Comparison of ENCODE assay signal across 21 cellular contexts in the genomic region with DNA sequence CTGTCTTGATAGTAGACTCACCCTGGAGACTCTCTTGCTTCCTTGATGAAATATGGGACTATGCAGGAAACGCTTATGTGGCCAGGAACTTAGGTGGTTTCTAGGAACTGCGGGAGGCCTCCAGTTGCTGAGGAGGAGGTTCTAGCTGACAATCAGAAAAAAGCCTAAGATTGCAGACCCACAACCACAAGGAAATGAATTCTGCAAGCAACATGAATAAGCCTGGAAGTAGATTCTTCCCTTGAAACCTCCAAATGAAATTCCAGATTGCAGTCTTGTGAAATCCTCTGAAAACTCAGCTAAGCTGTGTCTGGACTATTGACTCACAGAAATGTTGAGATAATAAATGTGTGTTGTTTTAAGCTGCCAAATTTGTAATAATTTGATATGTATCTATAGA.
DNase-seq lines count a peak whose midpoint lies in the region; ATAC-seq, FAIRE-seq and TF ChIP-seq lines count a peak whose summit lies in the region.
"Had no signal": no experiment of that assay in that cellular context is flagged by ENCODE, and none has a peak within 500 bp of the region (broad histone marks: within the 10 kb centered on the region; RNA-seq: fewer than 3 reads in every experiment).

No MANE protein-coding gene starts in this region.

- WGBS in gastroesophageal sphincter (ENCODE audit: low coverage in 1 of 2), 2 donors = 81% methylated on average over 2 of the region's 2 CpGs; no CpG with 5 or more reads in 1 of the 2 donors

- no peaks in the 10 kb centered on the region for H3K27me3 Mint-ChIP-seq in astrocyte (ENCODE audit: low read depth, unreplicated experiment)
- H3K27me3 Mint-ChIP-seq: activated B cell treated with CpG ODN at 0.5 μM for 24 hours; activated CD4-positive, alpha-beta memory T cell treated with anti-CD3 and anti-CD28 coated beads, Interleukin-2, amount 10 ng/mL, durations not matched to agents 7 days and 5 days; B cell; dendritic cell treated with granulocyte-macrophage colony-stimulating factor and Interleukin-4, amounts not matched to agents 40 ng/mL and 50 ng/mL, for 4 days; stimulated activated memory B cell treated with anti-CD40 and anti-IgM and Interleukin-4, amounts not matched to agents 10 μg/mL and 1 μg/mL and 100 μg/mL, for 72 hours; T-helper 17 cell had no signal

- TF ChIP-seq POLR2A in gastroesophageal sphincter (IDR thresholded peaks at IDR 0.05) = no peak

- H3K4me3 ChIP-seq in astrocyte (ENCODE audit: insufficient read depth, low read depth, low read length) (no peak overlapping the region), fibroblast of pulmonary artery (replicated peaks; ENCODE audit: low read depth, low read length) (no peak overlapping the region), gastroesophageal sphincter (no peak overlapping the region)
- H3K4me3 ChIP-seq: PC-9 had no signal

- TF ChIP-seq EP300 in gastroesophageal sphincter (IDR thresholded peaks at IDR 0.05) = no peak

- DNase-seq in H4 (ENCODE audit: low spot score) (peak; percentile 9), astrocyte (ENCODE audit: low read depth) (peak; percentile 91), fibroblast of pulmonary artery (ENCODE audit: low read depth) (peak; percentile 65), stromal cell of bone marrow (ENCODE audit: low read depth) (peak; percentile 56), NCI-H187 (lab: John Stamatoyannopoulos, UW) (no peak), midbrain (lab: John Stamatoyannopoulos, UW) (no peak)
- DNase-seq: activated B cell treated with CpG ODN at 0.5 μM for 24 hours; activated CD4-positive, alpha-beta memory T cell treated with anti-CD3 and anti-CD28 coated beads, Interleukin-2, amount 10 ng/mL, durations not matched to agents 7 days and 5 days; activated naive CD4-positive, alpha-beta T cell treated with Interleukin-2 at 50 U/mL for 16 hours; activated T-cell treated with anti-CD3 and anti-CD28 coated beads, Interleukin-2, amount 50 U/mL, for 1 hour; aorta; GOT3; NCI-H1417 treated with DMSO at 0.1 percent for 48 hours; occipital lobe; PC-9; T-helper 17 cell had no signal

- no peak for FAIRE-seq in astrocyte (lab: Jason Lieb, UNC)
- FAIRE-seq: endothelial cell of umbilical vein had no signal

- H3K27me3 ChIP-seq in astrocyte (ENCODE audit: insufficient read depth, low read length) = no peaks in the 10 kb centered on the region
- H3K27me3 ChIP-seq in gastroesophageal sphincter = no peaks in the 10 kb centered on the region

- no peak overlapping the region for H3K9ac ChIP-seq in astrocyte (ENCODE audit: low read length)

- H3K9me3 Mint-ChIP-seq in astrocyte (ENCODE audit: unreplicated experiment) = no peaks in the 10 kb centered on the region
- H3K9me3 Mint-ChIP-seq: activated B cell treated with CpG ODN at 0.5 μM for 24 hours; activated CD4-positive, alpha-beta memory T cell treated with anti-CD3 and anti-CD28 coated beads, Interleukin-2, amount 10 ng/mL, durations not matched to agents 7 days and 5 days; dendritic cell treated with granulocyte-macrophage colony-stimulating factor and Interleukin-4, amounts not matched to agents 40 ng/mL and 50 ng/mL, for 4 days; stimulated activated memory B cell treated with anti-CD40 and anti-IgM and Interleukin-4, amounts not matched to agents 10 μg/mL and 1 μg/mL and 100 μg/mL, for 72 hours had no signal

- H3K9me3 ChIP-seq in astrocyte (ENCODE audit: insufficient read depth, low read depth, low read length) (no peaks in the 10 kb centered on the region), gastroesophageal sphincter (no peaks in the 10 kb centered on the region)

- no peaks in the 10 kb centered on the region for H3K79me2 ChIP-seq in astrocyte (ENCODE audit: insufficient read depth, low read length)

- no peak overlapping the region for H3K4me3 Mint-ChIP-seq in astrocyte (ENCODE audit: unreplicated experiment)
- H3K4me3 Mint-ChIP-seq: activated B cell treated with CpG ODN at 0.5 μM for 24 hours; activated CD4-positive, alpha-beta memory T cell treated with anti-CD3 and anti-CD28 coated beads, Interleukin-2, amount 10 ng/mL, durations not matched to agents 7 days and 5 days; B cell; dendritic cell treated with granulocyte-macrophage colony-stimulating factor and Interleukin-4, amounts not matched to agents 40 ng/mL and 50 ng/mL, for 4 days; stimulated activated memory B cell treated with anti-CD40 and anti-IgM and Interleukin-4, amounts not matched to agents 10 μg/mL and 1 μg/mL and 100 μg/mL, for 72 hours; T-helper 17 cell had no signal

- H3K27ac ChIP-seq in astrocyte (ENCODE audit: low read depth, low read length) (no peak overlapping the region), gastroesophageal sphincter (no peak overlapping the region)
- H3K27ac ChIP-seq: PC-9 had no signal

- H2AFZ ChIP-seq in astrocyte (ENCODE audit: low read depth, low read length) = no peak overlapping the region
- H2AFZ ChIP-seq: PC-9 had no signal

- H3K4me1 Mint-ChIP-seq in astrocyte (ENCODE audit: low read depth, unreplicated experiment) = peaks cover 30% of the 10 kb centered on the region
- H3K4me1 Mint-ChIP-seq: activated B cell treated with CpG ODN at 0.5 μM for 24 hours; activated CD4-positive, alpha-beta memory T cell treated with anti-CD3 and anti-CD28 coated beads, Interleukin-2, amount 10 ng/mL, durations not matched to agents 7 days and 5 days; B cell; stimulated activated memory B cell treated with anti-CD40 and anti-IgM and Interleukin-4, amounts not matched to agents 10 μg/mL and 1 μg/mL and 100 μg/mL, for 72 hours; T-helper 17 cell had no signal

- ATAC-seq in gastroesophageal sphincter = no peak
- ATAC-seq: stimulated activated memory B cell treated with anti-CD40 and anti-IgM and Interleukin-4, amounts not matched to agents 10 μg/mL and 1 μg/mL and 100 μg/mL, for 72 hours; T-helper 17 cell had no signal

- no peaks in the 10 kb centered on the region for H4K20me1 ChIP-seq in astrocyte (ENCODE audit: insufficient read depth, low read length)

- H3K36me3 Mint-ChIP-seq in astrocyte (ENCODE audit: low read depth, unreplicated experiment) = no peaks in the 10 kb centered on the region
- H3K36me3 Mint-ChIP-seq: stimulated activated memory B cell treated with anti-CD40 and anti-IgM and Interleukin-4, amounts not matched to agents 10 μg/mL and 1 μg/mL and 100 μg/mL, for 72 hours had no signal

- H3K36me3 ChIP-seq in astrocyte (ENCODE audit: insufficient read depth, low read length) (no peaks in the 10 kb centered on the region), gastroesophageal sphincter (no peaks in the 10 kb centered on the region)

- H3K4me1 ChIP-seq in astrocyte (ENCODE audit: insufficient read depth, low read length) (peaks cover 4% of the 10 kb centered on the region), gastroesophageal sphincter (no peaks in the 10 kb centered on the region)

- TF ChIP-seq CTCF in astrocyte (IDR thresholded peaks at IDR 0.05; ENCODE audit: insufficient read depth, low read depth, low read length) (no peak), fibroblast of pulmonary artery (IDR thresholded peaks at IDR 0.05; ENCODE audit: low read length, missing control alignments) (no peak), gastroesophageal sphincter (IDR thresholded peaks at IDR 0.05) (no peak)

- H3K27ac Mint-ChIP-seq in astrocyte (ENCODE audit: unreplicated experiment) = peak overlapping the region; percentile 64
- H3K27ac Mint-ChIP-seq: activated B cell treated with CpG ODN at 0.5 μM for 24 hours; activated CD4-positive, alpha-beta memory T cell treated with anti-CD3 and anti-CD28 coated beads, Interleukin-2, amount 10 ng/mL, durations not matched to agents 7 days and 5 days; B cell; dendritic cell treated with granulocyte-macrophage colony-stimulating factor and Interleukin-4, amounts not matched to agents 40 ng/mL and 50 ng/mL, for 4 days; stimulated activated memory B cell treated with anti-CD40 and anti-IgM and Interleukin-4, amounts not matched to agents 10 μg/mL and 1 μg/mL and 100 μg/mL, for 72 hours; T-helper 17 cell had no signal

- no peak overlapping the region for H3K4me2 ChIP-seq in astrocyte (ENCODE audit: low read length)
- H3K4me2 ChIP-seq: PC-9 had no signal

Comparison
In these comparisons a context has a peak if more than half of its experiments do, and no peak if none do; other contexts are left out.
1. DNase-seq: peak in H4 (single experiment), astrocyte (single experiment), fibroblast of pulmonary artery (single experiment) and stromal cell of bone marrow (single experiment); none in NCI-H187 (0 of 2) and midbrain (single experiment).